In the genomic region with DNA sequence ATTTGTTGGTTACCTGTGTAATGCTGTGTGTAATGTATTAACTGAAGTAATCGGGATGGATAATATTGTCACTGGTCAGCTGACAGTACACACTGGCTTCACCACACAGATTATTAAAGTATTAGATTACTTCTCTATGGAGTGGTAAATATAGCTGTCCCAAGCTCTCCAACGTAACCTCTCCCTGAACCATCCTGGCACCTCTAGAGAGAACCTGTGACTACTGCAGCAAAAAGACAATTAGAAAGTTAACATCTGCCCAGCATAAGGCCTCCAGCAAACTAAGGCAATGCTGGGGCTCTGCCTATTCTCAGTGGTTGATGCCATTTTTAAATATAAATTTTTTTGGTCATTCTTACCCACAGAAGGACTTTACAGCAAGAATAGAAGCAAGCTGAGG, we compare ENCODE assay signal across 24 cellular contexts.
"Had no signal": no experiment of that assay in that cellular context is flagged by ENCODE, and none has a peak within 500 bp of the region (broad histone marks: within the 10 kb centered on the region; RNA-seq: fewer than 3 reads in every experiment).

No MANE protein-coding gene starts in this region.

- ATAC-seq: left lung; naive thymus-derived CD4-positive, alpha-beta T cell; stimulated activated naive B cell treated with anti-CD40 and anti-IgM and Interleukin-4, amounts not matched to agents 10 μg/mL and 1 μg/mL and 100 μg/mL, for 72 hours had no signal

- H3K4me3 ChIP-seq: ascending aorta, left lung, ovary, stomach, thyroid gland, upper lobe of left lung, vagina had no signal

- H3K27ac ChIP-seq: ascending aorta, left lung, ovary, stomach, thyroid gland, upper lobe of left lung, vagina had no signal

- H3K4me1 ChIP-seq: ascending aorta, left lung, stomach, thyroid gland, upper lobe of left lung, vagina had no signal

- H3K9me3 ChIP-seq: ascending aorta, left lung, ovary, stomach, thyroid gland, upper lobe of left lung, vagina had no signal

- DNase-seq: activated CD4-positive, alpha-beta memory T cell treated with anti-CD3 and anti-CD28 coated beads, Interleukin-2, amount 10 ng/mL, durations not matched to agents 7 days and 5 days; activated CD4-positive, alpha-beta T cell treated with anti-CD3 and anti-CD28 coated beads, Interleukin-2, amount 10 ng/mL, durations not matched to agents 24 days and 14 days; activated CD4-positive, CD25-positive, alpha-beta regulatory T cell treated with anti-CD3 and anti-CD28 coated beads, Interleukin-2, amount 50 U/mL, for 72 hours; activated CD8-positive, alpha-beta memory T cell treated with anti-CD3 and anti-CD28 coated beads, Interleukin-2, amount 50 U/mL, for 48 hours; activated gamma-delta T cell; activated naive CD4-positive, alpha-beta T cell treated with anti-CD3 and anti-CD28 coated beads, Interleukin-2, amount 10 ng/mL, durations not matched to agents 7 days and 5 days; activated naive CD8-positive, alpha-beta T cell treated with anti-CD3 and anti-CD28 coated beads, Interleukin-2, amount 10 ng/mL, durations not matched to agents 7 days and 5 days; activated T-cell treated with anti-CD3 and anti-CD28 coated beads, Interleukin-2, amount 50 U/mL, for 24 hours; caudate nucleus; head of caudate nucleus; kidney glomerular epithelial cell; left lung; naive thymus-derived CD4-positive, alpha-beta T cell; ovary; retina; stimulated activated CD4-positive, alpha-beta T cell treated with anti-CD3 and anti-CD28 coated beads, Interleukin-15, amount 100 ng/mL, for 24 hours; stimulated activated CD4-positive, alpha-beta T cell treated with anti-CD3 and anti-CD28 coated beads, Interleukin-2, amount 100 ng/mL, for 24 hours; stimulated activated naive B cell treated with anti-CD40 and anti-IgM and Interleukin-4, amounts not matched to agents 10 μg/mL and 1 μg/mL and 100 μg/mL, for 72 hours; stomach; T-helper 2 cell; thyroid gland; upper lobe of left lung had no signal

- H3K36me3 ChIP-seq: ascending aorta, left lung, ovary, stomach, thyroid gland, upper lobe of left lung, vagina had no signal

- H3K27me3 ChIP-seq: ascending aorta, left lung, ovary, stomach, thyroid gland, upper lobe of left lung, vagina had no signal
